Comparison of ENCODE assay signal across 1 cellular context in genomic region chr16:61665512-61665911, GRCh38.
TF ChIP-seq lines count a peak whose summit lies in the region.

No MANE protein-coding gene starts in this region.

TF ChIP-seq in HepG2, 621 proteins besides CTCF, POLR2A, EP300 and RAD21:
- TF ChIP-seq THAP9 (CRISPR knock-in tag; IDR thresholded peaks at IDR 0.05; ENCODE audit: borderline replicate concordance) (no peak), ZNF264 (CRISPR knock-in tag; IDR thresholded peaks at IDR 0.05) (no peak), HNRNPK (IDR thresholded peaks at IDR 0.05; ENCODE audit: low read depth, low read length, poor library complexity, severe bottlenecking) (peak; percentile 73), ZZZ3 (CRISPR knock-in tag; IDR thresholded peaks at IDR 0.05; ENCODE audit: borderline replicate concordance) (no peak), ESRRA (CRISPR knock-in tag; IDR thresholded peaks at IDR 0.05; ENCODE audit: low read depth) (no peak), ZMYM3 (CRISPR knock-in tag; IDR thresholded peaks at IDR 0.05) (no peak), ZC3H13 (CRISPR knock-in tag; IDR thresholded peaks at IDR 0.05) (no peak)
- TF ChIP-seq, protein P1, sequence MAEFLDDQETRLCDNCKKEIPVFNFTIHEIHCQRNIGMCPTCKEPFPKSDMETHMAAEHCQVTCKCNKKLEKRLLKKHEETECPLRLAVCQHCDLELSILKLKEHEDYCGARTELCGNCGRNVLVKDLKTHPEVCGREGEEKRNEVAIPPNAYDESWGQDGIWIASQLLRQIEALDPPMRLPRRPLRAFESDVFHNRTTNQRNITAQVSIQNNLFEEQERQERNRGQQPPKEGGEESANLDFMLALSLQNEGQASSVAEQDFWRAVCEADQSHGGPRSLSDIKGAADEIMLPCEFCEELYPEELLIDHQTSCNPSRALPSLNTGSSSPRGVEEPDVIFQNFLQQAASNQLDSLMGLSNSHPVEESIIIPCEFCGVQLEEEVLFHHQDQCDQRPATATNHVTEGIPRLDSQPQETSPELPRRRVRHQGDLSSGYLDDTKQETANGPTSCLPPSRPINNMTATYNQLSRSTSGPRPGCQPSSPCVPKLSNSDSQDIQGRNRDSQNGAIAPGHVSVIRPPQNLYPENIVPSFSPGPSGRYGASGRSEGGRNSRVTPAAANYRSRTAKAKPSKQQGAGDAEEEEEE (CRISPR knock-in tag; IDR thresholded peaks at IDR 0.05; ENCODE audit: borderline replicate concordance): no peak
